In the genomic region with DNA sequence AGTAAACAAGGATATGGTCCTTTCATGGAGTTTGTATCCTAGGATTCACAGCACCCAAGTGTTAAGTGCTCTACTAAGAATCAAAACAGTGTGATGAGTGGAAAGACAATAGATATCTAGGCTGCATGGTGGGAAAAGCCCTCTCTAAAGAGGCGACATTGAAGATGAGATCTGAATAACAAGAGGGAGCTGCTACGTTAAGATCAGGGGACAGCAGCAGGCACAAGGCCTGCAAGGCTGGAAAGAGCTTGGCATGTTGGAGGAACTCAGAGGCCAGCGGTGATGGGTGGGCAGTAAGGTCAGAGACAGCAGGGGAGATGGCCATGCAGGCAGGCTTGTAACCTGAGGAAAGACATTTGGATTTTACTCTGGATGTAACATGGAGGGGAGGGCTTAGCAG, we compare ENCODE assay signal across 23 cellular contexts.
DNase-seq lines count a peak whose midpoint lies in the region; FAIRE-seq and TF ChIP-seq lines count a peak whose summit lies in the region.
"Had no signal": no experiment of that assay in that cellular context is flagged by ENCODE, and none has a peak within 500 bp of the region (broad histone marks: within the 10 kb centered on the region; RNA-seq: fewer than 3 reads in every experiment).

No MANE protein-coding gene starts in this region.

- H4K5ac ChIP-seq in H9 (ENCODE audit: insufficient read length, low read depth, low read length), result no peak overlapping the region

- no peak overlapping the region for H2AFZ ChIP-seq in H9 (ENCODE audit: low read length)

- H3K4me1 ChIP-seq in H9 (ENCODE audit: insufficient read depth, low read length) (peaks cover 9% of the 10 kb centered on the region; the same call in 1 of the 2 replicates), endodermal cell (ENCODE audit: control insufficient read depth, insufficient read depth, low read length) (no peaks in the 10 kb centered on the region)
- H3K4me1 ChIP-seq: HAP-1 had no signal

- no peak overlapping the region for H2BK5ac ChIP-seq in H9 (ENCODE audit: insufficient read length, low read length)

- intact Hi-C loops in dorsolateral prefrontal cortex (cut with DNase I), result no loop called here

- H3K23me2 ChIP-seq in H9 (ENCODE audit: insufficient read length, low read depth, low read length, poor library complexity, severe bottlenecking), result no peaks in the 10 kb centered on the region

- peaks cover 9 to 12% of the 10 kb centered on the region in 2 experiments for H3K9me3 Mint-ChIP-seq in H9
- H3K9me3 Mint-ChIP-seq in endodermal cell, result peaks cover 9% of the 10 kb centered on the region

- H3K36me3 Mint-ChIP-seq in H9 (ENCODE audit: insufficient read depth in 1 of 3, low read depth in 3 of 3) (peaks cover 13 to 19% (median 15%) of the 10 kb centered on the region in 3 experiments), endodermal cell (ENCODE audit: low read depth) (peaks cover 20% of the 10 kb centered on the region)
- H3K36me3 Mint-ChIP-seq: CD14-positive monocyte had no signal

- H2BK15ac ChIP-seq in H9 (ENCODE audit: low read depth, low read length), result no peak overlapping the region

- H3K4me1 Mint-ChIP-seq in H9 (peaks cover 6 to 7% of the 10 kb centered on the region in 2 experiments; a peak in 2 of 4 replicates), endodermal cell (no peaks in the 10 kb centered on the region)
- H3K4me1 Mint-ChIP-seq: B cell had no signal

- in situ Hi-C loops in KBM-7 (cut with MboI; ENCODE audit: low pct_unique_long_range_greater_than_20kb, low sequenced_read_pairs), result no loop called here

- H3K9ac ChIP-seq in H9 (ENCODE audit: extremely low read depth, insufficient read length, low read length) (no peak overlapping the region), endodermal cell (ENCODE audit: extremely low read depth, low read length, poor library complexity, severe bottlenecking) (no peak overlapping the region)

- H3K4me3 Mint-ChIP-seq in H9 (no peak overlapping the region), endodermal cell (no peak overlapping the region)
- H3K4me3 Mint-ChIP-seq: B cell, CD14-positive monocyte had no signal

- H3K27ac ChIP-seq in H9 (ENCODE audit: insufficient read length, low read depth, low read length), result no peak overlapping the region
- H3K27ac ChIP-seq in endodermal cell (ENCODE audit: low read depth, low read length), result no peak overlapping the region
- H3K27ac ChIP-seq in dorsolateral prefrontal cortex, result no peak overlapping the region

- H2AK5ac ChIP-seq in H9 (ENCODE audit: insufficient read length, low read length), result no peak overlapping the region

- H3K14ac ChIP-seq in H9 (ENCODE audit: insufficient read depth, low read length), result no peak overlapping the region

- H3K27me3 ChIP-seq in H9 (ENCODE audit: insufficient read depth, low read length) (no peaks in the 10 kb centered on the region), endodermal cell (ENCODE audit: control insufficient read depth, insufficient read depth, low read length, poor library complexity, severe bottlenecking) (peaks cover 6% of the 10 kb centered on the region), dorsolateral prefrontal cortex (no peaks in the 10 kb centered on the region)

- no peaks in the 10 kb centered on the region for H3K36me3 ChIP-seq in endodermal cell (ENCODE audit: control insufficient read depth, insufficient read depth, low read length)
- H3K36me3 ChIP-seq: HAP-1 had no signal

- no peaks in the 10 kb centered on the region for H3K9me3 ChIP-seq in H9 (ENCODE audit: control insufficient read depth, low read depth, low read length)
- peaks cover 18% of the 10 kb centered on the region for H3K9me3 ChIP-seq in endodermal cell (ENCODE audit: control insufficient read depth, low read length)
- H3K9me3 ChIP-seq: HAP-1 had no signal

- H3K79me1 ChIP-seq in H9 (ENCODE audit: insufficient read depth, low read depth, low read length, poor library complexity, severe bottlenecking), result no peaks in the 10 kb centered on the region

- H2BK12ac ChIP-seq in H9 (ENCODE audit: insufficient read length, low read depth, low read length), result no peak overlapping the region

- H3K27ac Mint-ChIP-seq in H9, result no peak overlapping the region
- no peak overlapping the region for H3K27ac Mint-ChIP-seq in endodermal cell
- H3K27ac Mint-ChIP-seq: B cell, CD14-positive monocyte had no signal

- no peak overlapping the region for H3K4ac ChIP-seq in H9 (ENCODE audit: low read depth, low read length)

- H3K79me2 ChIP-seq in H9 (ENCODE audit: insufficient read depth, low read length), result no peaks in the 10 kb centered on the region

- FAIRE-seq in urothelium cell line (lab: Jason Lieb, UNC), result peak; percentile 55
- FAIRE-seq: A204.1, HTR-8/SVneo, RCC 7860 had no signal

- H3K4me2 ChIP-seq in H9 (ENCODE audit: insufficient read depth, insufficient read length, low read length), result no peak overlapping the region

- H4K8ac ChIP-seq in H9 (replicated peaks; ENCODE audit: insufficient read length, low read depth, low read length), result no peak overlapping the region

- H4K91ac ChIP-seq in H9 (ENCODE audit: insufficient read length, low read depth, low read length), result no peak overlapping the region

- H3K27me3 Mint-ChIP-seq in H9 (ENCODE audit: low read depth) (no peaks in the 10 kb centered on the region), endodermal cell (ENCODE audit: insufficient read depth) (peaks cover 3% of the 10 kb centered on the region)

- WGBS in H9 (ENCODE audit: extremely low coverage, insufficient read length, low lambda C conversion rate), result no CpG with 5 or more reads among the region's 3 CpGs
- WGBS in endodermal cell (ENCODE audit: insufficient coverage in 1 of 2, insufficient read length in 1 of 2), 2 experiments, result 17 to 27% methylated on average over 3 of the region's 3 CpGs

- no peak overlapping the region for H3K56ac ChIP-seq in H9 (ENCODE audit: insufficient read length, low read depth, low read length)

- H3K4me3 ChIP-seq in endodermal cell (ENCODE audit: low read length), result no peak overlapping the region
- H3K4me3 ChIP-seq in dorsolateral prefrontal cortex, result no peak overlapping the region
- H3K4me3 ChIP-seq: HAP-1 had no signal

- no peak overlapping the region for H3K23ac ChIP-seq in H9 (ENCODE audit: insufficient read length, low read depth, low read length)

- peak; percentile 75 for DNase-seq in H9
- DNase-seq in endodermal cell, result peak; percentile 87
- peak; percentile 49 for DNase-seq in iPS-NIHi11 (ENCODE audit: low spot score)
- DNase-seq in urothelium cell line (ENCODE audit: low spot score), result no peak
- no peak for DNase-seq in KBM-7
- DNase-seq in AG20443 (ENCODE audit: low spot score), result no peak
- no peak for DNase-seq in dorsolateral prefrontal cortex
- DNase-seq: GF-D8, Kasumi-1, NCI-H1694, NCI-H2081, NCI-H2171, NCI-H345, NCI-H524, NCI-H774, OCI-M1, Right ventricle myocardium superior had no signal

- H3T11ph ChIP-seq in H9 (ENCODE audit: low read length), result no peak overlapping the region

- H2BK120ac ChIP-seq in H9 (ENCODE audit: low read depth, low read length, poor library complexity, severe bottlenecking), result no peak overlapping the region

- TF ChIP-seq CTCF in H9 (conservative IDR thresholded peaks at IDR 0.05) (no peak), endodermal cell (conservative IDR thresholded peaks at IDR 0.05) (no peak), dorsolateral prefrontal cortex (IDR thresholded peaks at IDR 0.05 in 54 of 56, conservative IDR thresholded peaks at IDR 0.05 in 2 of 56; ENCODE audit: low read depth in 1 of 56, partially characterized antibody in 56 of 56) (no peak)

- no peak overlapping the region for H3K18ac ChIP-seq in H9 (ENCODE audit: insufficient read length, low read depth, low read length)

- no peaks in the 10 kb centered on the region for H4K20me1 ChIP-seq in H9 (ENCODE audit: control insufficient read depth, insufficient read depth, insufficient read length)

- no peak overlapping the region for H2BK20ac ChIP-seq in H9 (ENCODE audit: low read depth, low read length, poor library complexity, severe bottlenecking)

Comparison
In these comparisons a context has a peak if more than half of its experiments do, and no peak if none do; other contexts are left out.
1. DNase-seq: peak in H9 (single experiment), endodermal cell (single experiment) and iPS-NIHi11 (single experiment); none in urothelium cell line (single experiment), KBM-7 (single experiment), AG20443 (single experiment) and dorsolateral prefrontal cortex (0 of 10).